Comparison of ENCODE assay signal across 11 cellular contexts in the genomic region with DNA sequence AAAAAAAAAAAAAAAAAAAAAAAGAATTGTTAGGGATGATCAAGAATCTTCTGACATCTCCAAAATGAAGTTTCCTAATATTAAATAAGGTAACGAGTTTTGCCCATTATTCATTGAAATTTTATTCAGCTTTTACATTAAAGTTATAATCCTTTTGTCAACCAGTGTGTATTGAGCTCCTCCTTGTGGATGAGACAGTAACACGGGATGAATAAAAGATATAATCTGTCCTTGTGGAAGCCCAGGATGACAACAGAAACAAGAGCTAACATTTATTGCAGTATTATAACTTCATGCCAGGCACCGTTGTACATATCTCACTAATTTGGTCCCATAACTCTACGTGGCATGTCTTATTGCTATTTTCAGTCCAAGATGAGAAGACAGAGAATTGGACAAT. TPM values are rescaled to one million over a fixed set of nuclear protein-coding genes. Genes with fewer than 3 reads are reported as not detected.
DNase-seq lines count a peak whose midpoint lies in the region; TF ChIP-seq lines count a peak whose summit lies in the region.
"Had no signal": no experiment of that assay in that cellular context is flagged by ENCODE, and none has a peak within 500 bp of the region (broad histone marks: within the 10 kb centered on the region; RNA-seq: fewer than 3 reads in every experiment).

No MANE protein-coding gene starts in this region.

- intact Hi-C loops in CD14-positive monocyte (cut with micrococcal nuclease) = no loop called here

- H3K4me1 Mint-ChIP-seq in CD14-positive monocyte = no peaks in the 10 kb centered on the region

- no peak overlapping the region for H3K4me3 Mint-ChIP-seq in CD14-positive monocyte

- DNase-seq in AG09319 (ENCODE audit: extremely low read depth, low read depth) = no peak
- DNase-seq in HPDE6-E6E7 (ENCODE audit: extremely low spot score) = peak; percentile 15
- peak; percentile 3 for DNase-seq in kidney glomerular epithelial cell (lab: John Stamatoyannopoulos, UW)
- no peak for DNase-seq in NCI-H1694 (lab: John Stamatoyannopoulos, UW)
- no peak for DNase-seq in NCI-H524 treated with DMSO at 0.1 percent for 48 hours (lab: John Stamatoyannopoulos, UW)
- no peak for DNase-seq in CD14-positive monocyte (ENCODE audit: low spot score)
- DNase-seq in activated CD8-positive, alpha-beta memory T cell treated with anti-CD3 and anti-CD28 coated beads, Interleukin-2, amount 50 U/mL, for 48 hours = no peak
- DNase-seq: caudate nucleus, NCI-H146, SJCRH30 had no signal

- peaks cover 0 to 3% (median 0%) of the 10 kb centered on the region in 7 donors for H3K9me3 Mint-ChIP-seq in CD14-positive monocyte

- H3K27me3 Mint-ChIP-seq in CD14-positive monocyte (ENCODE audit: low read depth in 3 of 3) = peaks cover 3 to 8% (median 5%) of the 10 kb centered on the region in 3 donors

- TF ChIP-seq CTCF in AG09319 (IDR thresholded peaks at IDR 0.05; ENCODE audit: low read depth, low read length) = peak; percentile 51
- peak; percentile 45; the same call in 1 of the 2 replicates for TF ChIP-seq CTCF in WI38 (IDR thresholded peaks at IDR 0.05; ENCODE audit: low read depth, low read length)
- TF ChIP-seq CTCF in CD14-positive monocyte (IDR thresholded peaks at IDR 0.05) = no peak

- H3K36me3 Mint-ChIP-seq in CD14-positive monocyte = no peaks in the 10 kb centered on the region

- H3K4me3 ChIP-seq in WI38 (ENCODE audit: low read depth, low read length) = no peak overlapping the region
- H3K4me3 ChIP-seq: SJCRH30 had no signal

- H3K27ac Mint-ChIP-seq in CD14-positive monocyte = no peak overlapping the region

RNA-seq across cellular contexts. Expression of gene SERPINB7, which starts 33.4 kb away (rescaled TPM):
- polyA plus RNA-seq in CD14-positive monocyte = not detected

RNA-seq across cellular contexts. Expression of gene SERPINB11, which starts 39.0 kb away (rescaled TPM):
- not detected for polyA plus RNA-seq in CD14-positive monocyte

Comparison
In these comparisons a context has a peak if more than half of its experiments do, and no peak if none do; other contexts are left out.
1. DNase-seq: peak in HPDE6-E6E7 (single experiment) and kidney glomerular epithelial cell (single experiment); none in AG09319 (single experiment), NCI-H1694 (single experiment), NCI-H524 treated with DMSO at 0.1 percent for 48 hours (single experiment), CD14-positive monocyte (single experiment) and activated CD8-positive, alpha-beta memory T cell treated with anti-CD3 and anti-CD28 coated beads, Interleukin-2, amount 50 U/mL, for 48 hours (single experiment).